21 cellular contexts compared by ENCODE assay signal in the genomic region with DNA sequence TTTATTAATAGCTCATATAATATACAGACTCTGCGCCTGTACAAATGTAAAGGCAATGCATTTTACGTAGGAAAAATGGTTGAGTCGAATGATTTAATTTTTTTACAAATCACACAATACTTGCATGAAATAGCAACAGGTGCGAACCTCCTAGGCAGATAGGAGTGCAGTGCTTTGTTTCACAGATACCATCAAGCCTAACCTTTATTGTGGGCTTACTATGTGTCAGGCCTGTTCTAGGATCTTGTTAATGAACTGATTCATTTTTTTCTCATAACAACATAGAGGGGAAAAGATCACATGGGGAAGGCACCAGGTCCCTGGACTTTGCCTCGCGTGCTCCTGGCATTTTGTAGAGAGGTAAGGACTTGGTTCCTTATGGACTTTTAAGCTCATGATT.
DNase-seq lines count a peak whose midpoint lies in the region; ATAC-seq and TF ChIP-seq lines count a peak whose summit lies in the region.
"Had no signal": no experiment of that assay in that cellular context is flagged by ENCODE, and none has a peak within 500 bp of the region (broad histone marks: within the 10 kb centered on the region; RNA-seq: fewer than 3 reads in every experiment).

No MANE protein-coding gene starts in this region.

- CTCF ChIA-PET in CD8-positive, alpha-beta T cell (lab: Charles Lee) = interaction anchor here (1.0 to 1.4 kb wide), 2 partner anchors 9 to 141 kb away, joined by 3 to 9 read pairs; no protein-coding TSS in a partner anchor

- H3K27ac Mint-ChIP-seq in activated T-cell treated with anti-CD3 and anti-CD28 coated beads, Interleukin-2, amount 50 U/mL, for 72 hours = no peak overlapping the region
- H3K27ac Mint-ChIP-seq in CD8-positive, alpha-beta T cell = peak overlapping the region; percentile 50
- no peak overlapping the region for H3K27ac Mint-ChIP-seq in activated T-helper 17 cell treated with anti-CD3 and anti-CD28 coated beads, Interleukin-2, amount 50 U/mL, for 72 hours

- no peak for TF ChIP-seq POLR2A in lower leg skin (IDR thresholded peaks at IDR 0.05)

- H3K9me3 Mint-ChIP-seq in activated T-cell treated with anti-CD3 and anti-CD28 coated beads, Interleukin-2, amount 50 U/mL, for 72 hours = no peaks in the 10 kb centered on the region
- H3K9me3 Mint-ChIP-seq in CD8-positive, alpha-beta T cell = no peaks in the 10 kb centered on the region
- H3K9me3 Mint-ChIP-seq in activated T-helper 17 cell treated with anti-CD3 and anti-CD28 coated beads, Interleukin-2, amount 50 U/mL, for 72 hours = no peaks in the 10 kb centered on the region

- 75 to 80% methylated on average over 6 of the region's 6 CpGs for WGBS in lower leg skin, 2 donors

- H3K4me3 ChIP-seq in CD8-positive, alpha-beta T cell (ENCODE audit: low read depth, low read length) = no peak overlapping the region
- H3K4me3 ChIP-seq in lower leg skin (ENCODE audit: low read depth, poor library complexity, severe bottlenecking) = no peak overlapping the region
- H3K4me3 ChIP-seq: GM12878, GM23248, HAP-1 had no signal

- no peaks in the 10 kb centered on the region for H3K36me3 Mint-ChIP-seq in activated T-cell treated with anti-CD3 and anti-CD28 coated beads, Interleukin-2, amount 50 U/mL, for 72 hours (ENCODE audit: insufficient read depth in 2 of 2)
- H3K36me3 Mint-ChIP-seq in CD8-positive, alpha-beta T cell = no peaks in the 10 kb centered on the region
- no peaks in the 10 kb centered on the region for H3K36me3 Mint-ChIP-seq in activated T-helper 17 cell treated with anti-CD3 and anti-CD28 coated beads, Interleukin-2, amount 50 U/mL, for 72 hours (ENCODE audit: low read depth)

- peaks cover 59% of the 10 kb centered on the region for H3K4me1 Mint-ChIP-seq in activated T-cell treated with anti-CD3 and anti-CD28 coated beads, Interleukin-2, amount 50 U/mL, for 72 hours (ENCODE audit: low read depth)
- peaks cover 69% of the 10 kb centered on the region for H3K4me1 Mint-ChIP-seq in CD8-positive, alpha-beta T cell (ENCODE audit: low read depth)
- peaks cover 29% of the 10 kb centered on the region for H3K4me1 Mint-ChIP-seq in activated T-helper 17 cell treated with anti-CD3 and anti-CD28 coated beads, Interleukin-2, amount 50 U/mL, for 72 hours

- no peaks in the 10 kb centered on the region for H3K9me3 ChIP-seq in CD8-positive, alpha-beta T cell (ENCODE audit: low read length)
- H3K9me3 ChIP-seq: HAP-1 had no signal

- no peaks in the 10 kb centered on the region for H3K27me3 ChIP-seq in CD8-positive, alpha-beta T cell (ENCODE audit: insufficient read depth, low read length)

- no peak for DNase-seq in activated T-cell treated with anti-CD3 and anti-CD28 coated beads, Interleukin-2, amount 50 U/mL, for 72 hours
- DNase-seq in activated T-cell treated with anti-CD3 and anti-CD28 coated beads, Interleukin-2, amount 50 U/mL, for 1 hour = no peak
- DNase-seq in CD8-positive, alpha-beta T cell = no peak
- no peak for DNase-seq in stimulated activated naive CD8-positive, alpha-beta T cell treated with anti-CD3 and anti-CD28 coated beads, Interleukin-15, Interleukin-2, amounts not matched to agents 100 U/mL and 50 U/mL, for 24 hours
- DNase-seq in SHP77 treated with DMSO at 0.1 percent for 48 hours (lab: John Stamatoyannopoulos, UW) = no peak
- DNase-seq in lower leg skin (ENCODE audit: low spot score in 2 of 2) = no peak
- DNase-seq: ACHN, DMS153, GF-D8, GM23248, NCI-H1105, NCI-H1694 treated with DMSO at 0.1 percent for 48 hours, NCI-H345, NCI-H524 treated with DMSO at 0.1 percent for 48 hours, SIG-M5 had no signal

- no peaks in the 10 kb centered on the region for H3K27me3 Mint-ChIP-seq in activated T-cell treated with anti-CD3 and anti-CD28 coated beads, Interleukin-2, amount 50 U/mL, for 72 hours (ENCODE audit: low read depth)
- H3K27me3 Mint-ChIP-seq in CD8-positive, alpha-beta T cell (ENCODE audit: low read depth) = no peaks in the 10 kb centered on the region
- H3K27me3 Mint-ChIP-seq in activated T-helper 17 cell treated with anti-CD3 and anti-CD28 coated beads, Interleukin-2, amount 50 U/mL, for 72 hours = no peaks in the 10 kb centered on the region

- ATAC-seq in activated T-cell treated with anti-CD3 and anti-CD28 coated beads, Interleukin-2, amount 50 U/mL, for 72 hours (replicated peaks in 1 of 2) = peak; percentile 45 to 49
- no peak for ATAC-seq in CD8-positive, alpha-beta T cell
- peak; percentile 62 for ATAC-seq in activated T-helper 17 cell treated with anti-CD3 and anti-CD28 coated beads, Interleukin-2, amount 50 U/mL, for 72 hours (replicated peaks)
- peak; percentile 83 for ATAC-seq in stimulated activated naive CD8-positive, alpha-beta T cell treated with anti-CD3 and anti-CD28 coated beads, Interleukin-15, Interleukin-2, amounts not matched to agents 100 U/mL and 50 U/mL, for 24 hours
- ATAC-seq in GM19452 (IDR thresholded peaks at IDR 0.05; ENCODE audit: unreplicated experiment) = no peak
- ATAC-seq: GM12878, SK-N-SH treated with all-trans-retinoic acid at 6 μM for 48 hours had no signal

- H3K4me1 ChIP-seq in CD8-positive, alpha-beta T cell (ENCODE audit: insufficient read depth, low read length) = peaks cover 37% of the 10 kb centered on the region

- TF ChIP-seq CTCF in CD8-positive, alpha-beta T cell (IDR thresholded peaks at IDR 0.05) = no peak
- TF ChIP-seq CTCF in lower leg skin (IDR thresholded peaks at IDR 0.05) = no peak

- no peak overlapping the region for H3K4me3 Mint-ChIP-seq in activated T-cell treated with anti-CD3 and anti-CD28 coated beads, Interleukin-2, amount 50 U/mL, for 72 hours
- no peak overlapping the region for H3K4me3 Mint-ChIP-seq in CD8-positive, alpha-beta T cell
- no peak overlapping the region for H3K4me3 Mint-ChIP-seq in activated T-helper 17 cell treated with anti-CD3 and anti-CD28 coated beads, Interleukin-2, amount 50 U/mL, for 72 hours

- H3K36me3 ChIP-seq in CD8-positive, alpha-beta T cell (ENCODE audit: insufficient read depth, low read length) = no peaks in the 10 kb centered on the region
- H3K36me3 ChIP-seq: HAP-1 had no signal

- intact Hi-C loops in CD8-positive, alpha-beta T cell (cut with DNase I, micrococcal nuclease) = no loop called here
- intact Hi-C loops in lower leg skin (cut with DNase I; ENCODE audit: low total_unique reads) = no loop called here

- no peak overlapping the region for H3K27ac ChIP-seq in CD8-positive, alpha-beta T cell (ENCODE audit: low read depth, low read length)
- H3K27ac ChIP-seq: C4-2B, GM23248 had no signal

- POLR2A ChIA-PET in CD8-positive, alpha-beta T cell (lab: Charles Lee) = interaction anchor here (1.0 to 1.5 kb wide), 2 partner anchors 14 to 66 kb away, joined by 3 to 4 read pairs; no protein-coding TSS in a partner anchor

Comparison
In these comparisons a context has a peak if more than half of its experiments do, and no peak if none do; other contexts are left out.
1. ATAC-seq: peak in activated T-cell treated with anti-CD3 and anti-CD28 coated beads, Interleukin-2, amount 50 U/mL, for 72 hours (2 of 2), activated T-helper 17 cell treated with anti-CD3 and anti-CD28 coated beads, Interleukin-2, amount 50 U/mL, for 72 hours (single experiment) and stimulated activated naive CD8-positive, alpha-beta T cell treated with anti-CD3 and anti-CD28 coated beads, Interleukin-15, Interleukin-2, amounts not matched to agents 100 U/mL and 50 U/mL, for 24 hours (single experiment); none in CD8-positive, alpha-beta T cell (single experiment) and GM19452 (single experiment).